ENCODE assay signal across 22 cellular contexts in genomic region chr11:34870548-34871209, GRCh38.
"Had no signal": no experiment of that assay in that cellular context is flagged by ENCODE, and none has a peak within 500 bp of the region (broad histone marks: within the 10 kb centered on the region; RNA-seq: fewer than 3 reads in every experiment).

No MANE protein-coding gene starts in this region.

- H3K9me3 ChIP-seq: MG63, Peyer's patch, SJCRH30, SK-N-SH had no signal

- H3K4me2 ChIP-seq: KMS-11, SK-N-SH had no signal

- H3K27ac ChIP-seq: brain microvascular endothelial cell, KMS-11, Peyer's patch, RWPE1, SJCRH30 had no signal

- H3K9ac ChIP-seq: KMS-11, SK-N-SH had no signal

- H3K4me3 ChIP-seq: MG63, Peyer's patch, SJCRH30 had no signal

- H3K36me3 ChIP-seq: brain microvascular endothelial cell, Peyer's patch, SJCRH30 had no signal

- H3K27me3 ChIP-seq: brain microvascular endothelial cell, MG63, Peyer's patch, SJCRH30 had no signal

- ATAC-seq: activated T-cell treated with anti-CD3 and anti-CD28 coated beads, Interleukin-2, amount 50 U/mL, for 4 hours had no signal

- DNase-seq: activated CD4-positive, alpha-beta T cell treated with anti-CD3 and anti-CD28 coated beads for 48 hours; activated CD4-positive, alpha-beta T cell treated with anti-CD3 and anti-CD28 coated beads, Interleukin-2, amount 50 U/mL, for 48 hours; activated CD4-positive, CD25-positive, alpha-beta regulatory T cell treated with anti-CD3 and anti-CD28 coated beads, Interleukin-2, amount 50 U/mL, for 72 hours; activated effector memory CD4-positive, alpha-beta T cell treated with anti-CD3 and anti-CD28 coated beads, Interleukin-2, amount 50 U/mL, for 16 hours; activated naive CD4-positive, alpha-beta T cell treated with Interleukin-2 at 50 U/mL for 16 hours; activated T-cell treated with anti-CD3 and anti-CD28 coated beads, Interleukin-2, amount 50 U/mL, for 4 hours; brain microvascular endothelial cell; cerebellar nuclear complex; IMR-90; MG63; NCI-H1048; NCI-H1694; NCI-H2029 treated with DMSO at 0.1 percent for 48 hours; NCI-H510A treated with DMSO at 0.1 percent for 48 hours; NK-92 treated with Interleukin-12 subunit alpha and Interleukin-12 subunit beta, amount 100 ng/mL, for 24 hours; Peyer's patch; Right ventricle myocardium superior; SJCRH30; SK-N-SH; SW 1271 had no signal

- H3K4me1 ChIP-seq: Peyer's patch, SJCRH30 had no signal
